Comparison of ENCODE assay signal across 8 cellular contexts in genomic region chr3:72629191-72629611, GRCh38.
DNase-seq lines count a peak whose midpoint lies in the region; ATAC-seq and TF ChIP-seq lines count a peak whose summit lies in the region.

No MANE protein-coding gene starts in this region.

- ATAC-seq in GM18861 (IDR thresholded peaks at IDR 0.05; ENCODE audit: unreplicated experiment), result peak; percentile 78
- ATAC-seq in HG02981 (IDR thresholded peaks at IDR 0.05; ENCODE audit: unreplicated experiment), result peak; percentile 75
- peak in 1 of 2 donors; percentile 54 for ATAC-seq in naive thymus-derived CD8-positive, alpha-beta T cell

- H3K36me3 Mint-ChIP-seq in naive thymus-derived CD8-positive, alpha-beta T cell, result peaks cover 0 to 4% (median 0%) of the 10 kb centered on the region in 3 donors
- H3K36me3 Mint-ChIP-seq in Caco-2 (ENCODE audit: insufficient read depth, unreplicated experiment), result no peaks in the 10 kb centered on the region

- DNase-seq in SKM-1 treated with dmso at 0.1 percent for 144 hours (lab: John Stamatoyannopoulos, UW; ENCODE audit: unreplicated experiment), result peak; percentile 98
- no peak for DNase-seq in naive thymus-derived CD8-positive, alpha-beta T cell
- DNase-seq in spleen, result no peak
- DNase-seq in Caco-2, result no peak
- no peak for DNase-seq in activated CD4-positive, alpha-beta T cell treated with anti-CD3 and anti-CD28 coated beads, Interleukin-2, amount 50 U/mL, for 4 hours
- no peak for DNase-seq in ascending aorta (ENCODE audit: low spot score in 2 of 2)

- no peak for TF ChIP-seq POLR2A in spleen (IDR thresholded peaks at IDR 0.05)

- POLR2A ChIA-PET in naive thymus-derived CD8-positive, alpha-beta T cell (lab: Charles Lee), result no interaction called here
- POLR2A ChIA-PET in Caco-2 (lab: Charles Lee), result no interaction called here

- H3K27ac ChIP-seq in spleen (peak overlapping the region in 4 of 8 donors; percentile 41 to 68 (median 52)), ascending aorta (no peak overlapping the region)

- TF ChIP-seq CTCF in spleen (IDR thresholded peaks at IDR 0.05 in 8 of 11, conservative IDR thresholded peaks at IDR 0.05 in 3 of 11), result no peak
- no peak for TF ChIP-seq CTCF in Caco-2 (IDR thresholded peaks at IDR 0.05; ENCODE audit: insufficient read depth in 1 of 2, low read depth in 1 of 2, low read length in 1 of 2, severe bottlenecking in 1 of 2, unreplicated experiment in 1 of 2)
- no peak for TF ChIP-seq CTCF in ascending aorta (IDR thresholded peaks at IDR 0.05)

- 53 to 70% (median 63%) methylated on average over 3 of the region's 3 CpGs for WGBS in spleen, 5 donors

- BruUV-seq in Caco-2 (replicated peaks; lab: Mats Ljungman, UMichigan), result no TSS peak

- H3K27ac Mint-ChIP-seq in naive thymus-derived CD8-positive, alpha-beta T cell, result peak overlapping the region in 7 of 10 donors; percentile 3 to 63 (median 26)
- no peak overlapping the region for H3K27ac Mint-ChIP-seq in Caco-2 (ENCODE audit: unreplicated experiment)

- CTCF ChIA-PET in Caco-2 (lab: Charles Lee), result no interaction called here

- H3K27me3 ChIP-seq in spleen (replicated peaks in 1 of 7) (no peaks in the 10 kb centered on the region), Caco-2 (replicated peaks; ENCODE audit: control insufficient read depth, insufficient read depth, low read length) (no peaks in the 10 kb centered on the region), ascending aorta (no peaks in the 10 kb centered on the region)

- H3K9me3 Mint-ChIP-seq in naive thymus-derived CD8-positive, alpha-beta T cell, result peaks cover 0 to 8% (median 0%) of the 10 kb centered on the region in 9 donors
- H3K9me3 Mint-ChIP-seq in Caco-2 (ENCODE audit: unreplicated experiment), result no peaks in the 10 kb centered on the region

- peaks cover 6 to 25% (median 10%) of the 10 kb centered on the region in 4 donors for H3K4me1 Mint-ChIP-seq in naive thymus-derived CD8-positive, alpha-beta T cell
- H3K4me1 Mint-ChIP-seq in Caco-2 (ENCODE audit: low read depth, unreplicated experiment), result peaks cover 14% of the 10 kb centered on the region

- no peaks in the 10 kb centered on the region for H3K27me3 Mint-ChIP-seq in naive thymus-derived CD8-positive, alpha-beta T cell
- H3K27me3 Mint-ChIP-seq in Caco-2 (ENCODE audit: insufficient read depth, unreplicated experiment), result no peaks in the 10 kb centered on the region

- H3K4me1 ChIP-seq in spleen, result peaks cover 7 to 37% (median 16%) of the 10 kb centered on the region in 6 donors
- peaks cover 19% of the 10 kb centered on the region for H3K4me1 ChIP-seq in Caco-2
- no peaks in the 10 kb centered on the region for H3K4me1 ChIP-seq in ascending aorta

- H3K4me3 ChIP-seq in spleen (peak overlapping the region in 1 of 8 donors; percentile 3), Caco-2 (ENCODE audit: low read depth, low read length) (no peak overlapping the region), ascending aorta (no peak overlapping the region)

- H3K36me3 ChIP-seq in spleen (no peaks in the 10 kb centered on the region), Caco-2 (ENCODE audit: control insufficient read depth, insufficient read depth, low read length) (no peaks in the 10 kb centered on the region), ascending aorta (no peaks in the 10 kb centered on the region)

- peaks cover 0 to 7% (median 0%) of the 10 kb centered on the region in 8 donors for H3K9me3 ChIP-seq in spleen
- H3K9me3 ChIP-seq in Caco-2, result no peaks in the 10 kb centered on the region
- H3K9me3 ChIP-seq in ascending aorta, result no peaks in the 10 kb centered on the region

- intact Hi-C loops in spleen (cut with DNase I; ENCODE audit: low total_unique reads) (no loop called here), Caco-2 (cut with micrococcal nuclease; ENCODE audit: unreplicated experiment) (no loop called here), ascending aorta (cut with DNase I) (no loop called here)

- no peak overlapping the region for H3K4me3 Mint-ChIP-seq in naive thymus-derived CD8-positive, alpha-beta T cell
- H3K4me3 Mint-ChIP-seq in Caco-2 (ENCODE audit: unreplicated experiment), result no peak overlapping the region
